Comparison of ENCODE assay signal across 8 cellular contexts in genomic region chr19:18414504-18415176, GRCh38. TPM values are rescaled to one million over a fixed set of nuclear protein-coding genes. Genes with fewer than 3 reads are reported as not detected.
DNase-seq lines count a peak whose midpoint lies in the region; ATAC-seq and TF ChIP-seq lines count a peak whose summit lies in the region.

No MANE protein-coding gene starts in this region.

- peaks cover 52% of the 10 kb centered on the region for H3K4me1 ChIP-seq in CD4-positive, alpha-beta memory T cell (ENCODE audit: insufficient read depth, low read length)
- peaks cover 7% of the 10 kb centered on the region for H3K4me1 ChIP-seq in neural progenitor cell

- no peaks in the 10 kb centered on the region for H3K36me3 ChIP-seq in CD4-positive, alpha-beta memory T cell (ENCODE audit: insufficient read depth, low read length)
- H3K36me3 ChIP-seq in neural progenitor cell, result no peaks in the 10 kb centered on the region

- peaks cover 0 to 5% (median 0%) of the 10 kb centered on the region in 8 donors for H3K9me3 Mint-ChIP-seq in CD4-positive, alpha-beta memory T cell
- peaks cover 2% of the 10 kb centered on the region for H3K9me3 Mint-ChIP-seq in neural progenitor cell
- no peaks in the 10 kb centered on the region for H3K9me3 Mint-ChIP-seq in activated T-helper 17 cell treated with anti-CD3 and anti-CD28 coated beads, Interleukin-2, amount 50 U/mL, for 72 hours

- intact Hi-C loops in CD4-positive, alpha-beta memory T cell (cut with micrococcal nuclease), result loop anchor here (5.0 to 10.0 kb wide), 3 partner anchors 87 to 410 kb away; partner anchors contain the start of genes ARRDC2 and MAST3

- H3K9ac ChIP-seq in neural progenitor cell, result no peak overlapping the region

- H3K4me3 ChIP-seq in CD4-positive, alpha-beta memory T cell (ENCODE audit: low read length in 2 of 2), result no peak overlapping the region
- no peak overlapping the region for H3K4me3 ChIP-seq in neural progenitor cell

- peaks cover 34% of the 10 kb centered on the region for H3F3A ChIP-seq in neural progenitor cell (ENCODE audit: low read depth)

- H3K79me2 ChIP-seq in neural progenitor cell (ENCODE audit: low read depth), result no peaks in the 10 kb centered on the region

- H4K20me1 ChIP-seq in neural progenitor cell (ENCODE audit: low read depth), result no peaks in the 10 kb centered on the region

- H3K4me2 ChIP-seq in neural progenitor cell, result no peak overlapping the region

- peaks cover 0 to 5% of the 10 kb centered on the region in 2 donors for H3K36me3 Mint-ChIP-seq in CD4-positive, alpha-beta memory T cell
- H3K36me3 Mint-ChIP-seq in neural progenitor cell, result no peaks in the 10 kb centered on the region
- H3K36me3 Mint-ChIP-seq in activated T-helper 17 cell treated with anti-CD3 and anti-CD28 coated beads, Interleukin-2, amount 50 U/mL, for 72 hours (ENCODE audit: low read depth), result no peaks in the 10 kb centered on the region

- DNase-seq in CD4-positive, alpha-beta memory T cell, result no peak
- DNase-seq in LHCN-M2 (ENCODE audit: low read depth), result peak; percentile 32
- DNase-seq in caudate nucleus (lab: John Stamatoyannopoulos, UW), result no peak
- peak; percentile 1 for DNase-seq in neural progenitor cell (ENCODE audit: low spot score)
- DNase-seq in DMS153 (lab: John Stamatoyannopoulos, UW), result no peak
- no peak for DNase-seq in ureter (ENCODE audit: low spot score)

- no peaks in the 10 kb centered on the region for H3K27me3 ChIP-seq in CD4-positive, alpha-beta memory T cell (ENCODE audit: insufficient read depth, low read length)
- peaks cover 34% of the 10 kb centered on the region for H3K27me3 ChIP-seq in neural progenitor cell

- H3K4me3 Mint-ChIP-seq in CD4-positive, alpha-beta memory T cell, result peak overlapping the region in 7 of 8 donors; percentile 4 to 65 (median 59)
- H3K4me3 Mint-ChIP-seq in neural progenitor cell, result peak overlapping the region; percentile 77
- no peak overlapping the region for H3K4me3 Mint-ChIP-seq in activated T-helper 17 cell treated with anti-CD3 and anti-CD28 coated beads, Interleukin-2, amount 50 U/mL, for 72 hours

- no peak for TF ChIP-seq CTCF in neural progenitor cell (IDR thresholded peaks at IDR 0.05)

- H3K27me3 Mint-ChIP-seq in CD4-positive, alpha-beta memory T cell, result peaks cover 3 to 5% of the 10 kb centered on the region in 2 donors
- H3K27me3 Mint-ChIP-seq in neural progenitor cell (ENCODE audit: insufficient read depth, low read depth), result peaks cover 36% of the 10 kb centered on the region
- no peaks in the 10 kb centered on the region for H3K27me3 Mint-ChIP-seq in activated T-helper 17 cell treated with anti-CD3 and anti-CD28 coated beads, Interleukin-2, amount 50 U/mL, for 72 hours

- POLR2A ChIA-PET in CD4-positive, alpha-beta memory T cell (lab: Charles Lee; ENCODE audit: partially characterized antibody), result interaction anchor here (0.5 to 13.3 kb wide), 8 partner anchors 8 to 429 kb away, joined by 3 to 238 read pairs (median 4); partner anchors contain the start of genes ISYNA1, JUND, REX1BD and UPF1

- peaks cover 37 to 58% (median 45%) of the 10 kb centered on the region in 4 donors for H3K4me1 Mint-ChIP-seq in CD4-positive, alpha-beta memory T cell
- H3K4me1 Mint-ChIP-seq in neural progenitor cell, result peaks cover 49% of the 10 kb centered on the region
- H3K4me1 Mint-ChIP-seq in activated T-helper 17 cell treated with anti-CD3 and anti-CD28 coated beads, Interleukin-2, amount 50 U/mL, for 72 hours, result peaks cover 7% of the 10 kb centered on the region

- H3K9me3 ChIP-seq in CD4-positive, alpha-beta memory T cell (ENCODE audit: control insufficient read depth in 1 of 2, low read length in 2 of 2), result no peaks in the 10 kb centered on the region
- no peaks in the 10 kb centered on the region for H3K9me3 ChIP-seq in neural progenitor cell (ENCODE audit: low read depth)

- H2AFZ ChIP-seq in neural progenitor cell (replicated peaks), result no peak overlapping the region

- H3K27ac Mint-ChIP-seq in CD4-positive, alpha-beta memory T cell, result peak overlapping the region; percentile 48 to 88 (median 72)
- peak overlapping the region; percentile 94 for H3K27ac Mint-ChIP-seq in neural progenitor cell
- H3K27ac Mint-ChIP-seq in activated T-helper 17 cell treated with anti-CD3 and anti-CD28 coated beads, Interleukin-2, amount 50 U/mL, for 72 hours, result no peak overlapping the region

- peak overlapping the region; percentile 9 for H3K27ac ChIP-seq in CD4-positive, alpha-beta memory T cell (ENCODE audit: low read depth, low read length)
- H3K27ac ChIP-seq in caudate nucleus (ENCODE audit: low read depth, low read length) (peak overlapping the region; percentile 95), neural progenitor cell (no peak overlapping the region)

- CTCF ChIA-PET in CD4-positive, alpha-beta memory T cell (lab: Charles Lee; ENCODE audit: partially characterized antibody), result interaction anchor here (0.9 to 6.9 kb wide), 9 partner anchors 25 to 222 kb away, joined by 3 to 92 read pairs (median 5); partner anchors contain the start of gene MPV17L2

- no peak for ATAC-seq in activated T-helper 17 cell treated with anti-CD3 and anti-CD28 coated beads, Interleukin-2, amount 50 U/mL, for 72 hours (replicated peaks)
- ATAC-seq in HG03095 (IDR thresholded peaks at IDR 0.05; ENCODE audit: unreplicated experiment), result no peak

RNA-seq across cellular contexts. Expression of gene SSBP4, which starts 4.6 kb away (rescaled TPM):
- 10 to 100 TPM; 71.3 to 73.4 TPM for total RNA-seq in CD4-positive, alpha-beta memory T cell
- 100 to 1,000 TPM in 1 of 2 donors, 10 to 100 TPM in 1; 81.5 to 108 TPM for polyA plus RNA-seq in CD4-positive, alpha-beta memory T cell
- total RNA-seq in LHCN-M2 (2014; rRNA removed) (41.6 and 64.2 TPM in 2 replicates), neural progenitor cell (ENCODE audit: low replicate concordance) (21.1 and 50.5 TPM in 2 replicates), ureter (74.7 TPM)
- 20.1 TPM for polyA plus RNA-seq in LHCN-M2 (2012)
- total RNA-seq in activated T-helper 17 cell treated with anti-CD3 and anti-CD28 coated beads, Interleukin-2, amount 50 U/mL, for 72 hours, result 100 to 1,000 TPM in 1 of 2 donors, 10 to 100 TPM in 1; 73.8 to 169 TPM

RNA-seq across cellular contexts. Expression of gene LRRC25, which starts 17.2 kb away (rescaled TPM):
- under 1 TPM; 0.73 to 0.91 TPM for total RNA-seq in CD4-positive, alpha-beta memory T cell
- polyA plus RNA-seq in CD4-positive, alpha-beta memory T cell, result under 1 TPM in 1 of 2 donors, not detected in 1; 0.07 TPM
- total RNA-seq in LHCN-M2 (2014; rRNA removed), result not detected in 2 replicates
- not detected for polyA plus RNA-seq in LHCN-M2 (2012)
- 0.03 TPM in 1 of 2 replicates, not detected in the other for total RNA-seq in neural progenitor cell (ENCODE audit: low replicate concordance)
- total RNA-seq in activated T-helper 17 cell treated with anti-CD3 and anti-CD28 coated beads, Interleukin-2, amount 50 U/mL, for 72 hours, result not detected
- 3.6 TPM for total RNA-seq in ureter

RNA-seq across cellular contexts. Expression of gene ISYNA1, which starts 23.3 kb away (rescaled TPM):
- total RNA-seq in CD4-positive, alpha-beta memory T cell, result 10 to 100 TPM; 37.1 to 43.2 TPM
- polyA plus RNA-seq in CD4-positive, alpha-beta memory T cell, result 10 to 100 TPM; 27.5 to 36.3 TPM
- total RNA-seq in LHCN-M2 (2014; rRNA removed), result 0.83 and 0.86 TPM in 2 replicates
- polyA plus RNA-seq in LHCN-M2 (2012), result 1.8 TPM
- 81.7 and 203 TPM in 2 replicates for total RNA-seq in neural progenitor cell (ENCODE audit: low replicate concordance)
- 10 to 100 TPM; 15.9 to 22.0 TPM for total RNA-seq in activated T-helper 17 cell treated with anti-CD3 and anti-CD28 coated beads, Interleukin-2, amount 50 U/mL, for 72 hours
- 116 TPM for total RNA-seq in ureter

RNA-seq across cellular contexts. Expression of gene GDF15, which starts 28.7 kb away (rescaled TPM):
- 1 to 10 TPM; 1.2 TPM for total RNA-seq in CD4-positive, alpha-beta memory T cell
- polyA plus RNA-seq in CD4-positive, alpha-beta memory T cell, result not detected
- total RNA-seq in LHCN-M2 (2014; rRNA removed) (109 and 147 TPM in 2 replicates), neural progenitor cell (ENCODE audit: low replicate concordance) (0.19 and 2.5 TPM in 2 replicates), ureter (84.1 TPM)
- polyA plus RNA-seq in LHCN-M2 (2012), result 25.4 TPM
- under 1 TPM; 0.45 to 0.50 TPM for total RNA-seq in activated T-helper 17 cell treated with anti-CD3 and anti-CD28 coated beads, Interleukin-2, amount 50 U/mL, for 72 hours

Comparison
In these comparisons a context has a peak if more than half of its experiments do, and no peak if none do; other contexts are left out.
1. DNase-seq: peak in LHCN-M2 (single experiment) and neural progenitor cell (single experiment); none in CD4-positive, alpha-beta memory T cell (0 of 5), caudate nucleus (0 of 61), DMS153 (single experiment) and ureter (single experiment).